11 cellular contexts compared by ENCODE assay signal in genomic region chr11:47104337-47104950, GRCh38.
DNase-seq lines count a peak whose midpoint lies in the region; TF ChIP-seq lines count a peak whose summit lies in the region.
"Had no signal": no experiment of that assay in that cellular context is flagged by ENCODE, and none has a peak within 500 bp of the region (broad histone marks: within the 10 kb centered on the region; RNA-seq: fewer than 3 reads in every experiment).

No MANE protein-coding gene starts in this region.

- no peaks in the 10 kb centered on the region for H3K9me3 Mint-ChIP-seq in activated CD4-positive, alpha-beta T cell treated with anti-CD3 and anti-CD28 coated beads, Interleukin-2, amount 10 ng/mL, durations not matched to agents 7 days and 5 days
- H3K9me3 Mint-ChIP-seq: activated T-cell treated with anti-CD3 and anti-CD28 coated beads, Interleukin-2, amount 50 U/mL, for 24 hours had no signal

- no peaks in the 10 kb centered on the region for H3K36me3 ChIP-seq in brain microvascular endothelial cell (replicated peaks)

- H3K27ac Mint-ChIP-seq in activated CD4-positive, alpha-beta T cell treated with anti-CD3 and anti-CD28 coated beads, Interleukin-2, amount 10 ng/mL, durations not matched to agents 7 days and 5 days = no peak overlapping the region
- H3K27ac Mint-ChIP-seq: activated T-cell treated with anti-CD3 and anti-CD28 coated beads, Interleukin-2, amount 50 U/mL, for 24 hours had no signal

- no peak for TF ChIP-seq CTCF in brain microvascular endothelial cell (IDR thresholded peaks at IDR 0.05; ENCODE audit: low read depth, low read length, missing control alignments)

- DNase-seq in HS-27A (ENCODE audit: low read depth) (peak; percentile 55), brain microvascular endothelial cell (peak; percentile 3), iris pigment epithelial cell (ENCODE audit: low read depth) (peak; percentile 27), substantia nigra (lab: John Stamatoyannopoulos, UW) (peak in 3 of 49 donors; percentile 17 to 24 (median 19)), NCI-H2029 (lab: John Stamatoyannopoulos, UW) (no peak), NAMALWA (ENCODE audit: low spot score) (no peak)
- no peak for DNase-seq in activated CD4-positive, alpha-beta T cell treated with anti-CD3 and anti-CD28 coated beads, Interleukin-2, amount 10 ng/mL, durations not matched to agents 7 days and 5 days
- DNase-seq: activated T-cell treated with anti-CD3 and anti-CD28 coated beads, Interleukin-2, amount 50 U/mL, for 24 hours; central memory CD4-positive, alpha-beta T cell; DND-41; NCI-H1930 had no signal

- no peak overlapping the region for H3K4me3 Mint-ChIP-seq in activated CD4-positive, alpha-beta T cell treated with anti-CD3 and anti-CD28 coated beads, Interleukin-2, amount 10 ng/mL, durations not matched to agents 7 days and 5 days
- H3K4me3 Mint-ChIP-seq: activated T-cell treated with anti-CD3 and anti-CD28 coated beads, Interleukin-2, amount 50 U/mL, for 24 hours had no signal

- CTCF ChIA-PET in activated CD4-positive, alpha-beta T cell treated with anti-CD3 and anti-CD28 coated beads, Interleukin-2, amount 10 ng/mL, durations not matched to agents 7 days and 5 days (lab: Charles Lee) = interaction anchor here (0.5 to 1.3 kb wide), 2 partner anchors 27 to 35 kb away, joined by 3 read pairs; no protein-coding TSS in a partner anchor

- H3K36me3 Mint-ChIP-seq in activated CD4-positive, alpha-beta T cell treated with anti-CD3 and anti-CD28 coated beads, Interleukin-2, amount 10 ng/mL, durations not matched to agents 7 days and 5 days (ENCODE audit: low read depth) = no peaks in the 10 kb centered on the region

- no peak overlapping the region for H3K4me3 ChIP-seq in brain microvascular endothelial cell (ENCODE audit: low read depth, low read length)

- H3K27me3 ChIP-seq in brain microvascular endothelial cell (replicated peaks) = no peaks in the 10 kb centered on the region

- H3K27me3 Mint-ChIP-seq in activated CD4-positive, alpha-beta T cell treated with anti-CD3 and anti-CD28 coated beads, Interleukin-2, amount 10 ng/mL, durations not matched to agents 7 days and 5 days = no peaks in the 10 kb centered on the region
- H3K27me3 Mint-ChIP-seq: activated T-cell treated with anti-CD3 and anti-CD28 coated beads, Interleukin-2, amount 50 U/mL, for 24 hours had no signal

- H3K4me1 Mint-ChIP-seq in activated CD4-positive, alpha-beta T cell treated with anti-CD3 and anti-CD28 coated beads, Interleukin-2, amount 10 ng/mL, durations not matched to agents 7 days and 5 days = peaks cover 6% of the 10 kb centered on the region

- POLR2A ChIA-PET in activated CD4-positive, alpha-beta T cell treated with anti-CD3 and anti-CD28 coated beads, Interleukin-2, amount 10 ng/mL, durations not matched to agents 7 days and 5 days (lab: Charles Lee) = no interaction called here

- in situ Hi-C loops in brain microvascular endothelial cell (cut with HindIII; ENCODE audit: low pct_ligation_motif_present, low sequenced_read_pairs) = no loop called here

- H3K27ac ChIP-seq in brain microvascular endothelial cell (no peak overlapping the region), substantia nigra (ENCODE audit: low read depth, low read length, poor library complexity, severe bottlenecking) (peak overlapping the region; percentile 5)

Comparison
In these comparisons a context has a peak if more than half of its experiments do, and no peak if none do; other contexts are left out.
1. DNase-seq: peak in HS-27A (single experiment), brain microvascular endothelial cell (single experiment) and iris pigment epithelial cell (single experiment); none in activated CD4-positive, alpha-beta T cell treated with anti-CD3 and anti-CD28 coated beads, Interleukin-2, amount 10 ng/mL, durations not matched to agents 7 days and 5 days (single experiment), NCI-H2029 (single experiment) and NAMALWA (single experiment).